12 cellular contexts compared by ENCODE assay signal in the genomic region with DNA sequence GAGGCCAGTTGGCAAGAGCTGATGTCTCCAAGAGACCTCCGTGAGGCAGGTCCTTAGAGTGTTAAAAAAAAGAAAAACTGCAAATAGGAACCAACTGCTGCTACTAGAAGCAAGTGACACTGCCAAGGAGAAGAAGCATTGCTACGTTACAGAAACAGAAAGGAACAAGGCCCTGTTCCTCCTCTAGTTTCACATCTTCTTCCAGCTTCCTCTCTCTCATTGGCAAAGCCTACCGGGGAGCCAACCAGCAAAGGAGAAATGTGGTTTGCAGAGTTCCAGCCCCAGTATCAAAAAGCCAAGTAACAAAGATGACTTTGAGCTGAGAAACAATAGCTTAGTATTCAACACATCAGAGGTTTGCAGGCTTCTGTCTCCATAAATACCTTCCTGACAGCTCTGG.
DNase-seq lines count a peak whose midpoint lies in the region; ATAC-seq and TF ChIP-seq lines count a peak whose summit lies in the region.
"Had no signal": no experiment of that assay in that cellular context is flagged by ENCODE, and none has a peak within 500 bp of the region (broad histone marks: within the 10 kb centered on the region; RNA-seq: fewer than 3 reads in every experiment).

No MANE protein-coding gene starts in this region.

- no peak for TF ChIP-seq CTCF in lung (IDR thresholded peaks at IDR 0.05; ENCODE audit: control extremely low read depth, extremely low read depth)

- H3K9me3 Mint-ChIP-seq in activated T-helper 17 cell treated with anti-CD3 and anti-CD28 coated beads, Interleukin-2, amount 50 U/mL, for 72 hours, result no peaks in the 10 kb centered on the region

- H3K4me1 Mint-ChIP-seq in activated T-helper 17 cell treated with anti-CD3 and anti-CD28 coated beads, Interleukin-2, amount 50 U/mL, for 72 hours, result no peaks in the 10 kb centered on the region
- H3K4me1 Mint-ChIP-seq: activated CD8-positive, alpha-beta memory T cell treated with anti-CD3 and anti-CD28 coated beads, Interleukin-2, amount 10 ng/mL, durations not matched to agents 7 days and 5 days had no signal

- ATAC-seq in GM18867 (IDR thresholded peaks at IDR 0.05; ENCODE audit: unreplicated experiment) (peak; percentile 81), HG02588 (IDR thresholded peaks at IDR 0.05; ENCODE audit: unreplicated experiment) (peak; percentile 79), HG03575 (IDR thresholded peaks at IDR 0.05; ENCODE audit: extremely low read depth, insufficient number of reproducible peaks, low FRiP score, unreplicated experiment) (peak; percentile 89), lung (ENCODE audit: insufficient read depth, low FRiP score) (peak; percentile 66)
- no peak for ATAC-seq in activated T-helper 17 cell treated with anti-CD3 and anti-CD28 coated beads, Interleukin-2, amount 50 U/mL, for 72 hours (replicated peaks)
- ATAC-seq: activated CD8-positive, alpha-beta memory T cell treated with anti-CD3 and anti-CD28 coated beads, Interleukin-2, amount 10 ng/mL, durations not matched to agents 7 days and 5 days had no signal

- H3K4me1 ChIP-seq in lung (ENCODE audit: control insufficient read depth in 2 of 2, insufficient read depth in 2 of 2, low read length in 2 of 2), result no peaks in the 10 kb centered on the region
- H3K4me1 ChIP-seq: parathyroid adenoma had no signal

- no peak overlapping the region for H3K4me3 ChIP-seq in lung
- H3K4me3 ChIP-seq: GM23248 had no signal

- peaks cover 0 to 2% of the 10 kb centered on the region in 2 donors for H3K9me3 ChIP-seq in lung (ENCODE audit: control insufficient read depth in 2 of 2, insufficient read depth in 1 of 2, low read length in 1 of 2)

- DNase-seq in lung (ENCODE audit: low spot score) (no peak), NCI-H2171 treated with DMSO at 0.1 percent for 48 hours (lab: John Stamatoyannopoulos, UW) (no peak), T-helper 9 cell (no peak), GF-D8 (lab: John Stamatoyannopoulos, UW) (no peak)
- DNase-seq: activated CD8-positive, alpha-beta memory T cell treated with anti-CD3 and anti-CD28 coated beads, Interleukin-2, amount 10 ng/mL, durations not matched to agents 7 days and 5 days; cerebellar nuclear complex; GM23248 had no signal

- H3K27ac Mint-ChIP-seq in activated T-helper 17 cell treated with anti-CD3 and anti-CD28 coated beads, Interleukin-2, amount 50 U/mL, for 72 hours, result no peak overlapping the region
- H3K27ac Mint-ChIP-seq: activated CD8-positive, alpha-beta memory T cell treated with anti-CD3 and anti-CD28 coated beads, Interleukin-2, amount 10 ng/mL, durations not matched to agents 7 days and 5 days had no signal

- no peaks in the 10 kb centered on the region for H3K36me3 Mint-ChIP-seq in activated T-helper 17 cell treated with anti-CD3 and anti-CD28 coated beads, Interleukin-2, amount 50 U/mL, for 72 hours (ENCODE audit: low read depth)
- H3K36me3 Mint-ChIP-seq: activated CD8-positive, alpha-beta memory T cell treated with anti-CD3 and anti-CD28 coated beads, Interleukin-2, amount 10 ng/mL, durations not matched to agents 7 days and 5 days had no signal

- no peak overlapping the region for H3K27ac ChIP-seq in lung (ENCODE audit: low read depth in 1 of 2, low read length in 1 of 2)
- H3K27ac ChIP-seq: GM23248, parathyroid adenoma had no signal

- no peaks in the 10 kb centered on the region for H3K27me3 ChIP-seq in lung (ENCODE audit: control insufficient read depth, insufficient read depth)

- H3K36me3 ChIP-seq in lung (ENCODE audit: control insufficient read depth in 2 of 2, insufficient read depth in 2 of 2, low read length in 2 of 2), result no peaks in the 10 kb centered on the region

- H3K27me3 Mint-ChIP-seq in activated T-helper 17 cell treated with anti-CD3 and anti-CD28 coated beads, Interleukin-2, amount 50 U/mL, for 72 hours, result no peaks in the 10 kb centered on the region
- H3K27me3 Mint-ChIP-seq: activated CD8-positive, alpha-beta memory T cell treated with anti-CD3 and anti-CD28 coated beads, Interleukin-2, amount 10 ng/mL, durations not matched to agents 7 days and 5 days had no signal

- 49 to 56% methylated on average over 3 of the region's 3 CpGs for WGBS in lung, 2 donors

- no peak overlapping the region for H3K4me3 Mint-ChIP-seq in activated T-helper 17 cell treated with anti-CD3 and anti-CD28 coated beads, Interleukin-2, amount 50 U/mL, for 72 hours
- H3K4me3 Mint-ChIP-seq: activated CD8-positive, alpha-beta memory T cell treated with anti-CD3 and anti-CD28 coated beads, Interleukin-2, amount 10 ng/mL, durations not matched to agents 7 days and 5 days had no signal
